10 cellular contexts compared by ENCODE assay signal in genomic region chr12:124509300-124509675, GRCh38. TPM values are rescaled to one million over a fixed set of nuclear protein-coding genes. Genes with fewer than 3 reads are reported as not detected.
DNase-seq lines count a peak whose midpoint lies in the region; ATAC-seq and TF ChIP-seq lines count a peak whose summit lies in the region.
"Had no signal": no experiment of that assay in that cellular context is flagged by ENCODE, and none has a peak within 500 bp of the region (broad histone marks: within the 10 kb centered on the region; RNA-seq: fewer than 3 reads in every experiment).

No MANE protein-coding gene starts in this region.

- no peak overlapping the region for H3K4me3 Mint-ChIP-seq in activated T-helper 17 cell treated with anti-CD3 and anti-CD28 coated beads, Interleukin-2, amount 50 U/mL, for 72 hours

- CTCF ChIA-PET in HEK293 (lab: Yijun Ruan, JAX), result interaction anchor here (0.6 kb wide), 3 partner anchors 100 to 755 kb away, joined by 3 to 4 read pairs (median 3); no protein-coding TSS in a partner anchor

- peak overlapping the region; percentile 28 for H3K9ac ChIP-seq in adipocyte (ENCODE audit: low read length)
- H3K9ac ChIP-seq in iPS-20b (ENCODE audit: low read depth, low read length), result peak overlapping the region; percentile 35; the same call in 1 of the 2 replicates
- H3K9ac ChIP-seq in stomach smooth muscle (ENCODE audit: low read length in 2 of 2), result peak overlapping the region in 1 of 2 donors; percentile 29

- H3K27ac Mint-ChIP-seq in activated T-helper 17 cell treated with anti-CD3 and anti-CD28 coated beads, Interleukin-2, amount 50 U/mL, for 72 hours, result no peak overlapping the region

- POLR2A ChIA-PET in HEK293 (lab: Yijun Ruan, JAX), result interaction anchor here (0.7 kb wide), 1 partner anchor 10 kb away, joined by 4 read pairs; no protein-coding TSS in a partner anchor

- H3K27me3 ChIP-seq in adipocyte (replicated peaks; ENCODE audit: control insufficient read depth, insufficient read depth, low read length) (no peaks in the 10 kb centered on the region), iPS-20b (ENCODE audit: insufficient read depth, low read length) (no peaks in the 10 kb centered on the region), stomach smooth muscle (ENCODE audit: control insufficient read depth in 1 of 2, insufficient read depth in 2 of 2, low read length in 2 of 2) (no peaks in the 10 kb centered on the region)

- no peak overlapping the region for H3K4me3 ChIP-seq in HEK293 (ENCODE audit: low read depth, low read length)
- H3K4me3 ChIP-seq in adipocyte (ENCODE audit: low read length), result no peak overlapping the region
- H3K4me3 ChIP-seq in iPS-20b (ENCODE audit: low read length), result no peak overlapping the region
- no peak overlapping the region for H3K4me3 ChIP-seq in stomach smooth muscle (ENCODE audit: low read length in 2 of 2)

- H3K9me3 ChIP-seq in HEK293 (ENCODE audit: control insufficient read depth, insufficient read depth, low read depth, low read length) (no peaks in the 10 kb centered on the region), adipocyte (ENCODE audit: control insufficient read depth, low read length) (no peaks in the 10 kb centered on the region), iPS-20b (ENCODE audit: insufficient read depth, low read depth, low read length) (no peaks in the 10 kb centered on the region), stomach smooth muscle (ENCODE audit: control insufficient read depth in 2 of 2, low read length in 2 of 2) (no peaks in the 10 kb centered on the region)

- H3K27ac ChIP-seq in HEK293 (ENCODE audit: extremely low read depth, low read depth, low read length) (peak overlapping the region; percentile 21; the same call in 1 of the 2 replicates), iPS-20b (ENCODE audit: low read length) (no peak overlapping the region), stomach smooth muscle (ENCODE audit: low read length) (peak overlapping the region; percentile 46)

- peaks cover 0 to 5% of the 10 kb centered on the region in 2 experiments; a peak in 1 of 3 replicates for H3K36me3 ChIP-seq in HEK293 (ENCODE audit: control insufficient read depth in 2 of 2, insufficient read depth in 1 of 2, low read length in 2 of 2)
- no peaks in the 10 kb centered on the region for H3K36me3 ChIP-seq in adipocyte (ENCODE audit: control insufficient read depth, insufficient read depth, low read length, severe bottlenecking)
- H3K36me3 ChIP-seq in iPS-20b (ENCODE audit: insufficient read depth, low read depth, low read length), result no peaks in the 10 kb centered on the region
- H3K36me3 ChIP-seq in stomach smooth muscle (ENCODE audit: control insufficient read depth in 2 of 2, insufficient read depth in 2 of 2, low read length in 2 of 2), result no peaks in the 10 kb centered on the region

- no peaks in the 10 kb centered on the region for H3K9me3 Mint-ChIP-seq in activated T-helper 17 cell treated with anti-CD3 and anti-CD28 coated beads, Interleukin-2, amount 50 U/mL, for 72 hours

- peaks cover 27% of the 10 kb centered on the region for H3K4me1 ChIP-seq in HEK293 (ENCODE audit: control insufficient read depth, insufficient read depth, low read length)
- peaks cover 53% of the 10 kb centered on the region for H3K4me1 ChIP-seq in adipocyte (ENCODE audit: control insufficient read depth, insufficient read depth, low read length)
- peaks cover 32% of the 10 kb centered on the region for H3K4me1 ChIP-seq in iPS-20b (ENCODE audit: insufficient read depth, low read length)
- H3K4me1 ChIP-seq in stomach smooth muscle (ENCODE audit: control insufficient read depth, insufficient read depth, low read length), result peaks cover 86% of the 10 kb centered on the region

- no peak for ATAC-seq in activated T-helper 17 cell treated with anti-CD3 and anti-CD28 coated beads, Interleukin-2, amount 50 U/mL, for 72 hours (replicated peaks)

- no peaks in the 10 kb centered on the region for H3K36me3 Mint-ChIP-seq in activated T-helper 17 cell treated with anti-CD3 and anti-CD28 coated beads, Interleukin-2, amount 50 U/mL, for 72 hours (ENCODE audit: low read depth)

- no peaks in the 10 kb centered on the region for H3K27me3 Mint-ChIP-seq in activated T-helper 17 cell treated with anti-CD3 and anti-CD28 coated beads, Interleukin-2, amount 50 U/mL, for 72 hours

- H3K4me1 Mint-ChIP-seq in activated T-helper 17 cell treated with anti-CD3 and anti-CD28 coated beads, Interleukin-2, amount 50 U/mL, for 72 hours, result peaks cover 5% of the 10 kb centered on the region

- no peak for TF ChIP-seq CTCF in HEK293 (tag by site-specific recombination; IDR thresholded peaks at IDR 0.05)

- no peak for DNase-seq in adipocyte (ENCODE audit: low read depth)
- DNase-seq in GDM1 (lab: John Stamatoyannopoulos, UW), result no peak
- no peak for DNase-seq in NCI-H187 treated with DMSO at 0.1 percent for 48 hours (lab: John Stamatoyannopoulos, UW)
- DNase-seq in activated effector memory CD4-positive, alpha-beta T cell treated with anti-CD3 and anti-CD28 coated beads, Interleukin-2, amount 50 U/mL, for 16 hours, result no peak
- DNase-seq: activated gamma-delta T cell treated with Interleukin-2 at 50 U/mL for 16 hours, T1000 had no signal

TF ChIP-seq in HEK293, 187 proteins besides CTCF, POLR2A, EP300 and RAD21:
- TF ChIP-seq, protein P1, sequence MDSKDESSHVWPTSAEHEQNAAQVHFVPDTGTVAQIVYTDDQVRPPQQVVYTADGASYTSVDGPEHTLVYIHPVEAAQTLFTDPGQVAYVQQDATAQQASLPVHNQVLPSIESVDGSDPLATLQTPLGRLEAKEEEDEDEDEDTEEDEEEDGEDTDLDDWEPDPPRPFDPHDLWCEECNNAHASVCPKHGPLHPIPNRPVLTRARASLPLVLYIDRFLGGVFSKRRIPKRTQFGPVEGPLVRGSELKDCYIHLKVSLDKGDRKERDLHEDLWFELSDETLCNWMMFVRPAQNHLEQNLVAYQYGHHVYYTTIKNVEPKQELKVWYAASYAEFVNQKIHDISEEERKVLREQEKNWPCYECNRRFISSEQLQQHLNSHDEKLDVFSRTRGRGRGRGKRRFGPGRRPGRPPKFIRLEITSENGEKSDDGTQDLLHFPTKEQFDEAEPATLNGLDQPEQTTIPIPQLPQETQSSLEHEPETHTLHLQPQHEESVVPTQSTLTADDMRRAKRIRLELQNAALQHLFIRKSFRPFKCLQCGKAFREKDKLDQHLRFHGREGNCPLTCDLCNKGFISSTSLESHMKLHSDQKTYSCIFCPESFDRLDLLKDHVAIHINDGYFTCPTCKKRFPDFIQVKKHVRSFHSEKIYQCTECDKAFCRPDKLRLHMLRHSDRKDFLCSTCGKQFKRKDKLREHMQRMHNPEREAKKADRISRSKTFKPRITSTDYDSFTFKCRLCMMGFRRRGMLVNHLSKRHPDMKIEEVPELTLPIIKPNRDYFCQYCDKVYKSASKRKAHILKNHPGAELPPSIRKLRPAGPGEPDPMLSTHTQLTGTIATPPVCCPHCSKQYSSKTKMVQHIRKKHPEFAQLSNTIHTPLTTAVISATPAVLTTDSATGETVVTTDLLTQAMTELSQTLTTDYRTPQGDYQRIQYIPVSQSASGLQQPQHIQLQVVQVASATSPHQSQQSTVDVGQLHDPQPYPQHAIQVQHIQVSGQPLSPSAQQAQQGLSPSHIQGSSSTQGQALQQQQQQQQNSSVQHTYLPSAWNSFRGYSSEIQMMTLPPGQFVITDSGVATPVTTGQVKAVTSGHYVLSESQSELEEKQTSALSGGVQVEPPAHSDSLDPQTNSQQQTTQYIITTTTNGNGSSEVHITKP (tag by site-specific recombination; IDR thresholded peaks at IDR 0.05), result 0 out of 2 replicates have a peak, but pooled peaks have one; percentile 28
- TF ChIP-seq ZNF791 (tag by site-specific recombination; IDR thresholded peaks at IDR 0.05), result no peak

RNA-seq across cellular contexts. Expression of gene NCOR2, which starts 58.1 kb away (rescaled TPM):
- 10 to 100 TPM; 72.8 to 87.8 TPM for total RNA-seq in activated T-helper 17 cell treated with anti-CD3 and anti-CD28 coated beads, Interleukin-2, amount 50 U/mL, for 72 hours
